ENCODE assay signal across 8 cellular contexts in genomic region chr7:25894002-25894901, GRCh38.
DNase-seq lines count a peak whose midpoint lies in the region; ATAC-seq and TF ChIP-seq lines count a peak whose summit lies in the region.

No MANE protein-coding gene starts in this region.

- H3K27ac Mint-ChIP-seq in endodermal cell = no peak overlapping the region
- no peak overlapping the region for H3K27ac Mint-ChIP-seq in stimulated activated memory B cell treated with anti-CD40 and anti-IgM and Interleukin-4, amounts not matched to agents 10 μg/mL and 1 μg/mL and 100 μg/mL, for 72 hours

- in situ Hi-C loops in brain microvascular endothelial cell (cut with HindIII; ENCODE audit: low pct_ligation_motif_present, low sequenced_read_pairs) = no loop called here

- whole genome bisulfite sequencing in endodermal cell (ENCODE audit: insufficient coverage in 1 of 2, insufficient read length in 1 of 2), 2 experiments = 81 to 86% methylated on average over 6 to 7 of the region's 7 CpGs

- H3K4me1 ChIP-seq in ES-I3 (ENCODE audit: insufficient read depth, low read length) (peaks cover 13% of the 10 kb centered on the region; the same call in 1 of the 2 replicates), endodermal cell (ENCODE audit: control insufficient read depth, insufficient read depth, low read length) (no peaks in the 10 kb centered on the region)

- H3K9ac ChIP-seq in ES-I3 (ENCODE audit: low read depth, low read length) = peak overlapping the region; percentile 75; the same call in 1 of the 2 replicates
- H3K9ac ChIP-seq in endodermal cell (ENCODE audit: extremely low read depth, low read length, poor library complexity, severe bottlenecking) = no peak overlapping the region

- DNase-seq in SK-N-DZ (ENCODE audit: low spot score) = peak; percentile 34
- DNase-seq in endodermal cell = peak; percentile 84
- no peak for DNase-seq in DMS79 treated with DMSO at 0.1 percent for 48 hours (lab: John Stamatoyannopoulos, UW)
- DNase-seq in brain microvascular endothelial cell = no peak

- H3K27me3 ChIP-seq in endodermal cell (ENCODE audit: control insufficient read depth, insufficient read depth, low read length, poor library complexity, severe bottlenecking) (no peaks in the 10 kb centered on the region), brain microvascular endothelial cell (replicated peaks) (no peaks in the 10 kb centered on the region)

- H3K9me3 ChIP-seq in ES-I3 (ENCODE audit: control insufficient read depth, insufficient read depth, low read length) (no peaks in the 10 kb centered on the region), endodermal cell (ENCODE audit: control insufficient read depth, low read length) (no peaks in the 10 kb centered on the region)

- TF ChIP-seq CTCF in endodermal cell (conservative IDR thresholded peaks at IDR 0.05) (no peak), brain microvascular endothelial cell (IDR thresholded peaks at IDR 0.05; ENCODE audit: low read depth, low read length, missing control alignments) (no peak)

- ATAC-seq in GM19397 (IDR thresholded peaks at IDR 0.05; ENCODE audit: unreplicated experiment) = peak; percentile 46
- ATAC-seq in HG03354 (IDR thresholded peaks at IDR 0.05; ENCODE audit: poor library complexity, severe bottlenecking, unreplicated experiment) = peak; percentile 90
- ATAC-seq in stimulated activated memory B cell treated with anti-CD40 and anti-IgM and Interleukin-4, amounts not matched to agents 10 μg/mL and 1 μg/mL and 100 μg/mL, for 72 hours = peak; percentile 67

- H3K36me3 Mint-ChIP-seq in endodermal cell (ENCODE audit: low read depth) = no peaks in the 10 kb centered on the region
- H3K36me3 Mint-ChIP-seq in stimulated activated memory B cell treated with anti-CD40 and anti-IgM and Interleukin-4, amounts not matched to agents 10 μg/mL and 1 μg/mL and 100 μg/mL, for 72 hours = no peaks in the 10 kb centered on the region

- H3K4me1 Mint-ChIP-seq in endodermal cell = peaks cover 11% of the 10 kb centered on the region
- H3K4me1 Mint-ChIP-seq in stimulated activated memory B cell treated with anti-CD40 and anti-IgM and Interleukin-4, amounts not matched to agents 10 μg/mL and 1 μg/mL and 100 μg/mL, for 72 hours = peaks cover 40% of the 10 kb centered on the region

- H3K4me3 ChIP-seq in endodermal cell (ENCODE audit: low read length) (no peak overlapping the region), brain microvascular endothelial cell (ENCODE audit: low read depth, low read length) (no peak overlapping the region)

- H3K4me3 Mint-ChIP-seq in endodermal cell = no peak overlapping the region
- peak overlapping the region; percentile 3 for H3K4me3 Mint-ChIP-seq in stimulated activated memory B cell treated with anti-CD40 and anti-IgM and Interleukin-4, amounts not matched to agents 10 μg/mL and 1 μg/mL and 100 μg/mL, for 72 hours

- H3K36me3 ChIP-seq in ES-I3 (ENCODE audit: insufficient read depth, low read length) (no peaks in the 10 kb centered on the region), endodermal cell (ENCODE audit: control insufficient read depth, insufficient read depth, low read length) (no peaks in the 10 kb centered on the region), brain microvascular endothelial cell (replicated peaks) (no peaks in the 10 kb centered on the region)

- H3K9me3 Mint-ChIP-seq in endodermal cell = no peaks in the 10 kb centered on the region
- H3K9me3 Mint-ChIP-seq in stimulated activated memory B cell treated with anti-CD40 and anti-IgM and Interleukin-4, amounts not matched to agents 10 μg/mL and 1 μg/mL and 100 μg/mL, for 72 hours = no peaks in the 10 kb centered on the region

- H3K27ac ChIP-seq in endodermal cell (ENCODE audit: low read depth, low read length) (no peak overlapping the region), brain microvascular endothelial cell (no peak overlapping the region)

- H3K27me3 Mint-ChIP-seq in endodermal cell (ENCODE audit: insufficient read depth) = no peaks in the 10 kb centered on the region
- H3K27me3 Mint-ChIP-seq in stimulated activated memory B cell treated with anti-CD40 and anti-IgM and Interleukin-4, amounts not matched to agents 10 μg/mL and 1 μg/mL and 100 μg/mL, for 72 hours = peaks cover 67% of the 10 kb centered on the region

Comparison
In these comparisons a context has a peak if more than half of its experiments do, and no peak if none do; other contexts are left out.
1. DNase-seq: peak in SK-N-DZ (single experiment) and endodermal cell (single experiment); none in DMS79 treated with DMSO at 0.1 percent for 48 hours (single experiment) and brain microvascular endothelial cell (single experiment).
2. Peak in every context shown above with its lines, with median percentiles within 50 percentile points of each other: ATAC-seq.